10 cellular contexts compared by ENCODE assay signal in the genomic region with DNA sequence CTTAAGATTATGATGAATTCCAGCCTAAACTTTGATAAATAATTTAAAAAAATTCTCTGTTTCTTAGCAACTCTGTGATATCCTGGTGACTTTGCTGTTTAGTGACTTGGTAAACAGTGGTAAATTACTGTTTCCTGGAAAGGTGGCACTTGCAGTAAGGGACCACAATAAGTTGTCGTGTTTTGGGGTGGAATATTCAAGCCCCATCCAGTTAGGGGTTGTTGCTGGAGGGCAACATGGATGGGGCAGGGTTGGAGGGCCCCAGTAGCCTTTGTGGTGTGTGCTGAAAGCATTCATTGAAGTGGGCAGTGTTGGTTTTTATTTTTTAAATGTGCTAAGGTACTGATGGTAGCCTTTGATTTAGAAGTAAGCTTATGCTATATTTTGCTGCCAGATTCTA. TPM values are rescaled to one million over a fixed set of nuclear protein-coding genes. Genes with fewer than 3 reads are reported as not detected.
A peak's percentile ranks its signal among the peaks of the same experiment; 100 is the strongest.
DNase-seq lines count a peak whose midpoint lies in the region; TF ChIP-seq lines count a peak whose summit lies in the region.
"Had no signal": no experiment of that assay in that cellular context is flagged by ENCODE, and none has a peak within 500 bp of the region (broad histone marks: within the 10 kb centered on the region; RNA-seq: fewer than 3 reads in every experiment).

No MANE protein-coding gene starts in this region.

- H3K4me3 ChIP-seq in breast epithelium (no peak overlapping the region), mammary epithelial cell (replicated peaks in 1 of 3; ENCODE audit: insufficient read depth in 1 of 3, low read depth in 2 of 3, low read length in 3 of 3) (no peak overlapping the region), MM.1S (ENCODE audit: low read length) (peak overlapping the region; percentile 45), urinary bladder (ENCODE audit: low read depth, low read length) (no peak overlapping the region), osteoblast (ENCODE audit: insufficient read depth, low read length) (no peak overlapping the region)

- no peaks in the 10 kb centered on the region for H3K9me2 ChIP-seq in MM.1S (replicated peaks; ENCODE audit: insufficient read depth, low read length)

- dilution Hi-C loops in mammary epithelial cell (cut with HindIII; ENCODE audit: low sequenced_read_pairs), result no loop called here

- intact Hi-C loops in breast epithelium (cut with DNase I; ENCODE audit: low total_unique reads) (no loop called here), mammary epithelial cell (cut with micrococcal nuclease) (no loop called here), cardiac septum (cut with DNase I) (no loop called here)

- H4K20me1 ChIP-seq in mammary epithelial cell (ENCODE audit: insufficient read depth, low read length) (no peaks in the 10 kb centered on the region), MM.1S (ENCODE audit: insufficient read depth, low read length) (no peaks in the 10 kb centered on the region), osteoblast (ENCODE audit: insufficient read depth, low read length) (peaks cover 2% of the 10 kb centered on the region)

- peaks cover 16% of the 10 kb centered on the region for H3F3A ChIP-seq in MM.1S (ENCODE audit: insufficient read depth, low read length)

- no peak overlapping the region for H3K9ac ChIP-seq in mammary epithelial cell (ENCODE audit: insufficient read depth, low read length)
- H3K9ac ChIP-seq in MM.1S (ENCODE audit: low read length), result peak overlapping the region; percentile 55

- H3K4me2 ChIP-seq in mammary epithelial cell (ENCODE audit: insufficient read depth, low read depth, low read length) (no peak overlapping the region), MM.1S (ENCODE audit: low read depth, low read length) (peak overlapping the region; percentile 85), osteoblast (ENCODE audit: insufficient read depth, low read length) (no peak overlapping the region)

- TF ChIP-seq CTCF in breast epithelium (IDR thresholded peaks at IDR 0.05) (no peak), mammary epithelial cell (conservative IDR thresholded peaks at IDR 0.05 in 1 of 2, IDR thresholded peaks at IDR 0.05 in 1 of 2; ENCODE audit: extremely low read depth in 1 of 2, insufficient read depth in 1 of 2, low read depth in 1 of 2, low read length in 2 of 2) (no peak), MM.1S (IDR thresholded peaks at IDR 0.05; ENCODE audit: low read length) (no peak), osteoblast (IDR thresholded peaks at IDR 0.05; ENCODE audit: extremely low read depth, low read depth, low read length) (no peak)

- in situ Hi-C loops in mammary epithelial cell (cut with MboI; ENCODE audit: low sequenced_read_pairs in 2 of 2), result no loop called here

- H2AFZ ChIP-seq in mammary epithelial cell (ENCODE audit: low read depth, low read length), result no peak overlapping the region
- peak overlapping the region; percentile 77 for H2AFZ ChIP-seq in MM.1S (ENCODE audit: low read length)
- H2AFZ ChIP-seq in osteoblast (ENCODE audit: low read length), result no peak overlapping the region

- H3K36me3 ChIP-seq in breast epithelium (no peaks in the 10 kb centered on the region), mammary epithelial cell (ENCODE audit: insufficient read depth, low read length) (no peaks in the 10 kb centered on the region), MM.1S (replicated peaks; ENCODE audit: insufficient read depth, low read length) (no peaks in the 10 kb centered on the region), urinary bladder (ENCODE audit: insufficient read depth) (no peaks in the 10 kb centered on the region), osteoblast (ENCODE audit: insufficient read depth, low read length) (no peaks in the 10 kb centered on the region)
- H3K36me3 ChIP-seq: left ventricle myocardium inferior had no signal

- no peaks in the 10 kb centered on the region for H3K4me1 ChIP-seq in breast epithelium
- H3K4me1 ChIP-seq in mammary epithelial cell (ENCODE audit: insufficient read depth, low read length), result no peaks in the 10 kb centered on the region
- H3K4me1 ChIP-seq in MM.1S (ENCODE audit: low read length), result peaks cover 20% of the 10 kb centered on the region
- no peaks in the 10 kb centered on the region for H3K4me1 ChIP-seq in urinary bladder (ENCODE audit: insufficient read depth)
- H3K4me1 ChIP-seq in osteoblast (ENCODE audit: insufficient read depth, low read length), result peaks cover 13% of the 10 kb centered on the region
- H3K4me1 ChIP-seq: left ventricle myocardium inferior had no signal

- DNase-seq in breast epithelium (ENCODE audit: low spot score in 2 of 2) (no peak), mammary epithelial cell (no peak), MM.1S (no peak), germinal center (ENCODE audit: low spot score) (peak; percentile 18), cardiac septum (ENCODE audit: low spot score) (no peak), NOMO-1 (lab: John Stamatoyannopoulos, UW; ENCODE audit: unreplicated experiment in 2 of 2) (no peak), osteoblast (ENCODE audit: insufficient read length, low spot score, missing footprints) (no peak)
- DNase-seq: left ventricle myocardium inferior, NCI-H1694 had no signal

- H3K27me3 ChIP-seq in breast epithelium (no peaks in the 10 kb centered on the region), mammary epithelial cell (ENCODE audit: insufficient read depth, low read length) (no peaks in the 10 kb centered on the region), MM.1S (replicated peaks; ENCODE audit: insufficient read depth, low read length) (no peaks in the 10 kb centered on the region), osteoblast (ENCODE audit: insufficient read depth, low read length) (no peaks in the 10 kb centered on the region)

- CTCF ChIA-PET in mammary epithelial cell (lab: Charles Lee; ENCODE audit: low non-redundant PET), result no interaction called here

- WGBS in mammary epithelial cell (ENCODE audit: low coverage, missing lambda C conversion rate), result 67% methylated on average over 1 of the region's 1 CpG
- 76% methylated on average over 1 of the region's 1 CpG for WGBS in urinary bladder

- H3K79me2 ChIP-seq in mammary epithelial cell (ENCODE audit: insufficient read depth, low read length) (no peaks in the 10 kb centered on the region), MM.1S (ENCODE audit: low read length) (no peaks in the 10 kb centered on the region), osteoblast (ENCODE audit: insufficient read depth, low read length) (peaks cover 3% of the 10 kb centered on the region)

- no peak for TF ChIP-seq POLR2A in breast epithelium (IDR thresholded peaks at IDR 0.05)

- H3K27ac ChIP-seq in breast epithelium (peak overlapping the region; percentile 23 to 54), mammary epithelial cell (ENCODE audit: insufficient read depth, low read depth, low read length) (no peak overlapping the region), MM.1S (ENCODE audit: low read length) (peak overlapping the region; percentile 84), urinary bladder (ENCODE audit: low read depth) (peak overlapping the region; percentile 41), osteoblast (ENCODE audit: low read depth, low read length) (no peak overlapping the region)
- H3K27ac ChIP-seq: left ventricle myocardium inferior had no signal

- H3K9me3 ChIP-seq in breast epithelium (no peaks in the 10 kb centered on the region), mammary epithelial cell (replicated peaks; ENCODE audit: insufficient read depth, low read length) (no peaks in the 10 kb centered on the region), MM.1S (replicated peaks; ENCODE audit: insufficient read depth, low read length) (no peaks in the 10 kb centered on the region), osteoblast (ENCODE audit: low read depth, low read length) (no peaks in the 10 kb centered on the region)
- H3K9me3 ChIP-seq: left ventricle myocardium inferior had no signal

- no TSS peak for BruUV-seq in mammary epithelial cell (replicated peaks; lab: Mats Ljungman, UMichigan)

RNA-seq across cellular contexts. Expression of gene PRDM2, which starts 30.3 kb away (rescaled TPM):
- total RNA-seq in breast epithelium, result 10 to 100 TPM; 45.6 to 57.1 (median 47.2) TPM
- total RNA-seq in mammary epithelial cell, result 10 to 100 TPM; 11.0 to 29.7 TPM
- 6.8 TPM for polyA plus RNA-seq in mammary epithelial cell
- 27.1 TPM for polyA minus RNA-seq in mammary epithelial cell
- total RNA-seq in urinary bladder, result 34.2 TPM
- polyA plus RNA-seq in urinary bladder, result 31.3 TPM
- total RNA-seq in cardiac septum, result 44.5 TPM
- 12.7 and 17.4 TPM in 2 replicates for total RNA-seq in osteoblast

Comparison
In these comparisons a context has a peak if more than half of its experiments do, and no peak if none do; other contexts are left out.
1. H3K27ac ChIP-seq: peak in breast epithelium (2 of 2), MM.1S (single experiment) and urinary bladder (single experiment); none in mammary epithelial cell (single experiment) and osteoblast (single experiment).